Comparison of ENCODE assay signal across 1 cellular context in genomic region chr1:75124510-75124909, GRCh38.
TF ChIP-seq lines count a peak whose summit lies in the region.

No MANE protein-coding gene starts in this region.

TF ChIP-seq in HepG2, 621 proteins besides CTCF, POLR2A, EP300 and RAD21:
- TF ChIP-seq SOX13 (IDR thresholded peaks at IDR 0.05): no peak
- no peak for TF ChIP-seq SOX13 (CRISPR knock-in tag; conservative IDR thresholded peaks at IDR 0.05 in 1 of 2, IDR thresholded peaks at IDR 0.05 in 1 of 2)
- TF ChIP-seq ZNF30 (CRISPR knock-in tag; IDR thresholded peaks at IDR 0.05): no peak
- TF ChIP-seq NAIF1 (CRISPR knock-in tag; IDR thresholded peaks at IDR 0.05; ENCODE audit: borderline replicate concordance): no peak
- peak; percentile 58 for TF ChIP-seq STAG1 (CRISPR knock-in tag; IDR thresholded peaks at IDR 0.05)
- no peak for TF ChIP-seq SMYD3 (CRISPR knock-in tag; IDR thresholded peaks at IDR 0.05)
- TF ChIP-seq ZSCAN29 (CRISPR knock-in tag; conservative IDR thresholded peaks at IDR 0.05): no peak
- TF ChIP-seq ZFX (CRISPR knock-in tag; IDR thresholded peaks at IDR 0.05; ENCODE audit: low read depth): 0 out of 2 replicates have a peak, but pooled peaks have one; percentile 29
- TF ChIP-seq ZNF124 (CRISPR knock-in tag; IDR thresholded peaks at IDR 0.05): no peak
- no peak for TF ChIP-seq RBAK (CRISPR knock-in tag; IDR thresholded peaks at IDR 0.05)
- TF ChIP-seq, protein P1, sequence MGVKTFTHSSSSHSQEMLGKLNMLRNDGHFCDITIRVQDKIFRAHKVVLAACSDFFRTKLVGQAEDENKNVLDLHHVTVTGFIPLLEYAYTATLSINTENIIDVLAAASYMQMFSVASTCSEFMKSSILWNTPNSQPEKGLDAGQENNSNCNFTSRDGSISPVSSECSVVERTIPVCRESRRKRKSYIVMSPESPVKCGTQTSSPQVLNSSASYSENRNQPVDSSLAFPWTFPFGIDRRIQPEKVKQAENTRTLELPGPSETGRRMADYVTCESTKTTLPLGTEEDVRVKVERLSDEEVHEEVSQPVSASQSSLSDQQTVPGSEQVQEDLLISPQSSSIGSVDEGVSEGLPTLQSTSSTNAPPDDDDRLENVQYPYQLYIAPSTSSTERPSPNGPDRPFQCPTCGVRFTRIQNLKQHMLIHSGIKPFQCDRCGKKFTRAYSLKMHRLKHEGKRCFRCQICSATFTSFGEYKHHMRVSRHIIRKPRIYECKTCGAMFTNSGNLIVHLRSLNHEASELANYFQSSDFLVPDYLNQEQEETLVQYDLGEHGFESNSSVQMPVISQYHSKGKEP (CRISPR knock-in tag; IDR thresholded peaks at IDR 0.05): no peak
- peak; percentile 19; the same call in 1 of the 2 replicates for TF ChIP-seq ZNF687 (CRISPR knock-in tag; IDR thresholded peaks at IDR 0.05)
